1 cellular context compared by ENCODE assay signal in genomic region chr20:38337561-38338140, GRCh38.
A peak's percentile ranks its signal among the peaks of the same experiment; 100 is the strongest.
TF ChIP-seq lines count a peak whose summit lies in the region.

No MANE protein-coding gene starts in this region.

TF ChIP-seq in K562, 482 proteins besides CTCF, POLR2A, EP300 and RAD21 (continued from another document and continues in another):
- TF ChIP-seq UBTF (IDR thresholded peaks at IDR 0.05; ENCODE audit: borderline replicate concordance in 1 of 2, low read depth in 2 of 2, low read length in 2 of 2) (no peak), STAT6 (CRISPR knock-in tag; IDR thresholded peaks at IDR 0.05) (peak; percentile 44; the same call in 1 of the 2 replicates), NCOA4 (IDR thresholded peaks at IDR 0.05; ENCODE audit: partially characterized antibody) (no peak), ARHGAP35 (IDR thresholded peaks at IDR 0.05; ENCODE audit: partially characterized antibody) (no peak), NRF1 (conservative IDR thresholded peaks at IDR 0.05 in 1 of 2, IDR thresholded peaks at IDR 0.05 in 1 of 2) (no peak), PHF20 (IDR thresholded peaks at IDR 0.05; ENCODE audit: partially characterized antibody) (no peak), HCFC1 (IDR thresholded peaks at IDR 0.05; ENCODE audit: low read depth, low read length) (peak; percentile 43), LEF1 (IDR thresholded peaks at IDR 0.05) (no peak), SETDB1 (IDR thresholded peaks at IDR 0.05; ENCODE audit: low read length) (no peak), BACH1 (tag; IDR thresholded peaks at IDR 0.05) (no peak), ZNF644 (tag; IDR thresholded peaks at IDR 0.05; ENCODE audit: low read depth) (no peak), SPI1 (IDR thresholded peaks at IDR 0.05; ENCODE audit: borderline replicate concordance, low read depth, low read length) (no peak), EGR1 (conservative IDR thresholded peaks at IDR 0.05) (no peak), ZNF143 (CRISPR knock-in tag; IDR thresholded peaks at IDR 0.05) (0 out of 2 replicates have a peak, but pooled peaks have one; percentile 15), CC2D1A (IDR thresholded peaks at IDR 0.05) (peak; percentile 79), HEY1 (CRISPR knock-in tag; IDR thresholded peaks at IDR 0.05; ENCODE audit: borderline replicate concordance) (no peak), ZBTB17 (CRISPR knock-in tag; IDR thresholded peaks at IDR 0.05) (no peak), RUNX1 (IDR thresholded peaks at IDR 0.05; ENCODE audit: low read depth) (no peak), CHD4 (IDR thresholded peaks at IDR 0.05; ENCODE audit: insufficient read depth, insufficient replicate concordance, low read depth, low read length, poor library complexity, severe bottlenecking) (no peak), NFRKB (IDR thresholded peaks at IDR 0.05; ENCODE audit: low read depth) (no peak), SP2 (IDR thresholded peaks at IDR 0.05; ENCODE audit: extremely low read depth, low read depth, low read length, poor library complexity, severe bottlenecking) (no peak), NCOA2 (IDR thresholded peaks at IDR 0.05; ENCODE audit: partially characterized antibody in 2 of 2) (no peak), RBM22 (IDR thresholded peaks at IDR 0.05; ENCODE audit: low read depth, low read length, poor library complexity, severe bottlenecking) (no peak), ZNF766 (CRISPR knock-in tag; conservative IDR thresholded peaks at IDR 0.05) (no peak), HINFP (tag; conservative IDR thresholded peaks at IDR 0.05; ENCODE audit: low read depth) (no peak), RHOXF2B (CRISPR knock-in tag; conservative IDR thresholded peaks at IDR 0.05) (no peak), POLR2AphosphoS5 (IDR thresholded peaks at IDR 0.05; ENCODE audit: control insufficient read depth, insufficient read depth, low read depth, low read length) (no peak), JUN (IDR thresholded peaks at IDR 0.05; ENCODE audit: borderline replicate concordance, low read depth, low read length) (peak; percentile 51; the same call in 1 of the 2 replicates), JUN (CRISPR knock-in tag; IDR thresholded peaks at IDR 0.05; ENCODE audit: borderline replicate concordance) (no peak), SUPT5H (IDR thresholded peaks at IDR 0.05) (no peak), SMARCA4 (IDR thresholded peaks at IDR 0.05) (no peak), KLF1 (tag; IDR thresholded peaks at IDR 0.05) (no peak), ZNF408 (CRISPR knock-in tag; IDR thresholded peaks at IDR 0.05; ENCODE audit: low read depth) (no peak), RBM14 (IDR thresholded peaks at IDR 0.05; ENCODE audit: borderline replicate concordance, insufficient read depth, low read depth, low read length) (no peak), RCOR1 (IDR thresholded peaks at IDR 0.05; ENCODE audit: borderline replicate concordance in 1 of 2, low read depth in 2 of 2, low read length in 2 of 2) (peak in 1 of 2 experiments; percentile 65; a peak in 2 of 4 replicates), ZNF764 (CRISPR knock-in tag; IDR thresholded peaks at IDR 0.05; ENCODE audit: low read depth) (no peak), PTBP1 (IDR thresholded peaks at IDR 0.05; ENCODE audit: low read depth, low read length) (no peak), ZFP36 (IDR thresholded peaks at IDR 0.05; ENCODE audit: low read depth, low read length, partially characterized antibody) (peak; percentile 19), ELF4 (CRISPR knock-in tag; IDR thresholded peaks at IDR 0.05) (no peak), ZNF146 (CRISPR knock-in tag; IDR thresholded peaks at IDR 0.05; ENCODE audit: unreplicated experiment) (no peak), MCM3 (IDR thresholded peaks at IDR 0.05) (no peak), RBM39 (optimal IDR thresholded peaks at IDR 0.05; ENCODE audit: low read depth, low read length) (no peak), PHB (CRISPR knock-in tag; IDR thresholded peaks at IDR 0.05) (no peak), NFE2 (IDR thresholded peaks at IDR 0.05; ENCODE audit: low read depth) (no peak), RNF2 (IDR thresholded peaks at IDR 0.05) (no peak), TCF7 (IDR thresholded peaks at IDR 0.05; ENCODE audit: borderline replicate concordance) (no peak), NUFIP1 (IDR thresholded peaks at IDR 0.05; ENCODE audit: partially characterized antibody) (no peak), KLF16 (IDR thresholded peaks at IDR 0.05) (peak; percentile 56; the same call in 1 of the 2 replicates), ZNF583 (CRISPR knock-in tag; IDR thresholded peaks at IDR 0.05) (no peak), SIN3A (IDR thresholded peaks at IDR 0.05; ENCODE audit: borderline replicate concordance in 2 of 2, control insufficient read depth in 1 of 2, low read depth in 2 of 2, low read length in 2 of 2) (no peak)
- TF ChIP-seq, protein P1, sequence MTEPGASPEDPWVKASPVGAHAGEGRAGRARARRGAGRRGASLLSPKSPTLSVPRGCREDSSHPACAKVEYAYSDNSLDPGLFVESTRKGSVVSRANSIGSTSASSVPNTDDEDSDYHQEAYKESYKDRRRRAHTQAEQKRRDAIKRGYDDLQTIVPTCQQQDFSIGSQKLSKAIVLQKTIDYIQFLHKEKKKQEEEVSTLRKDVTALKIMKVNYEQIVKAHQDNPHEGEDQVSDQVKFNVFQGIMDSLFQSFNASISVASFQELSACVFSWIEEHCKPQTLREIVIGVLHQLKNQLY (CRISPR knock-in tag; conservative IDR thresholded peaks at IDR 0.05), result no peak
- TF ChIP-seq, protein P2, sequence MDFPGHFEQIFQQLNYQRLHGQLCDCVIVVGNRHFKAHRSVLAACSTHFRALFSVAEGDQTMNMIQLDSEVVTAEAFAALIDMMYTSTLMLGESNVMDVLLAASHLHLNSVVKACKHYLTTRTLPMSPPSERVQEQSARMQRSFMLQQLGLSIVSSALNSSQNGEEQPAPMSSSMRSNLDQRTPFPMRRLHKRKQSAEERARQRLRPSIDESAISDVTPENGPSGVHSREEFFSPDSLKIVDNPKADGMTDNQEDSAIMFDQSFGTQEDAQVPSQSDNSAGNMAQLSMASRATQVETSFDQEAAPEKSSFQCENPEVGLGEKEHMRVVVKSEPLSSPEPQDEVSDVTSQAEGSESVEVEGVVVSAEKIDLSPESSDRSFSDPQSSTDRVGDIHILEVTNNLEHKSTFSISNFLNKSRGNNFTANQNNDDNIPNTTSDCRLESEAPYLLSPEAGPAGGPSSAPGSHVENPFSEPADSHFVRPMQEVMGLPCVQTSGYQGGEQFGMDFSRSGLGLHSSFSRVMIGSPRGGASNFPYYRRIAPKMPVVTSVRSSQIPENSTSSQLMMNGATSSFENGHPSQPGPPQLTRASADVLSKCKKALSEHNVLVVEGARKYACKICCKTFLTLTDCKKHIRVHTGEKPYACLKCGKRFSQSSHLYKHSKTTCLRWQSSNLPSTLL (IDR thresholded peaks at IDR 0.05), result no peak
- TF ChIP-seq, protein P3, sequence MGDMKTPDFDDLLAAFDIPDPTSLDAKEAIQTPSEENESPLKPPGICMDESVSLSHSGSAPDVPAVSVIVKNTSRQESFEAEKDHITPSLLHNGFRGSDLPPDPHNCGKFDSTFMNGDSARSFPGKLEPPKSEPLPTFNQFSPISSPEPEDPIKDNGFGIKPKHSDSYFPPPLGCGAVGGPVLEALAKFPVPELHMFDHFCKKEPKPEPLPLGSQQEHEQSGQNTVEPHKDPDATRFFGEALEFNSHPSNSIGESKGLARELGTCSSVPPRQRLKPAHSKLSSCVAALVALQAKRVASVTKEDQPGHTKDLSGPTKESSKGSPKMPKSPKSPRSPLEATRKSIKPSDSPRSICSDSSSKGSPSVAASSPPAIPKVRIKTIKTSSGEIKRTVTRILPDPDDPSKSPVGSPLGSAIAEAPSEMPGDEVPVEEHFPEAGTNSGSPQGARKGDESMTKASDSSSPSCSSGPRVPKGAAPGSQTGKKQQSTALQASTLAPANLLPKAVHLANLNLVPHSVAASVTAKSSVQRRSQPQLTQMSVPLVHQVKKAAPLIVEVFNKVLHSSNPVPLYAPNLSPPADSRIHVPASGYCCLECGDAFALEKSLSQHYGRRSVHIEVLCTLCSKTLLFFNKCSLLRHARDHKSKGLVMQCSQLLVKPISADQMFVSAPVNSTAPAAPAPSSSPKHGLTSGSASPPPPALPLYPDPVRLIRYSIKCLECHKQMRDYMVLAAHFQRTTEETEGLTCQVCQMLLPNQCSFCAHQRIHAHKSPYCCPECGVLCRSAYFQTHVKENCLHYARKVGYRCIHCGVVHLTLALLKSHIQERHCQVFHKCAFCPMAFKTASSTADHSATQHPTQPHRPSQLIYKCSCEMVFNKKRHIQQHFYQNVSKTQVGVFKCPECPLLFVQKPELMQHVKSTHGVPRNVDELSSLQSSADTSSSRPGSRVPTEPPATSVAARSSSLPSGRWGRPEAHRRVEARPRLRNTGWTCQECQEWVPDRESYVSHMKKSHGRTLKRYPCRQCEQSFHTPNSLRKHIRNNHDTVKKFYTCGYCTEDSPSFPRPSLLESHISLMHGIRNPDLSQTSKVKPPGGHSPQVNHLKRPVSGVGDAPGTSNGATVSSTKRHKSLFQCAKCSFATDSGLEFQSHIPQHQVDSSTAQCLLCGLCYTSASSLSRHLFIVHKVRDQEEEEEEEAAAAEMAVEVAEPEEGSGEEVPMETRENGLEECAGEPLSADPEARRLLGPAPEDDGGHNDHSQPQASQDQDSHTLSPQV (IDR thresholded peaks at IDR 0.05), result no peak
- TF ChIP-seq, protein P4, sequence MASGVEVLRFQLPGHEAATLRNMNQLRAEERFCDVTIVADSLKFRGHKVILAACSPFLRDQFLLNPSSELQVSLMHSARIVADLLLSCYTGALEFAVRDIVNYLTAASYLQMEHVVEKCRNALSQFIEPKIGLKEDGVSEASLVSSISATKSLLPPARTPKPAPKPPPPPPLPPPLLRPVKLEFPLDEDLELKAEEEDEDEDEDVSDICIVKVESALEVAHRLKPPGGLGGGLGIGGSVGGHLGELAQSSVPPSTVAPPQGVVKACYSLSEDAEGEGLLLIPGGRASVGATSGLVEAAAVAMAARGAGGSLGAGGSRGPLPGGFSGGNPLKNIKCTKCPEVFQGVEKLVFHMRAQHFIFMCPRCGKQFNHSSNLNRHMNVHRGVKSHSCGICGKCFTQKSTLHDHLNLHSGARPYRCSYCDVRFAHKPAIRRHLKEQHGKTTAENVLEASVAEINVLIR (CRISPR knock-in tag; IDR thresholded peaks at IDR 0.05), result no peak
- TF ChIP-seq, protein P5, sequence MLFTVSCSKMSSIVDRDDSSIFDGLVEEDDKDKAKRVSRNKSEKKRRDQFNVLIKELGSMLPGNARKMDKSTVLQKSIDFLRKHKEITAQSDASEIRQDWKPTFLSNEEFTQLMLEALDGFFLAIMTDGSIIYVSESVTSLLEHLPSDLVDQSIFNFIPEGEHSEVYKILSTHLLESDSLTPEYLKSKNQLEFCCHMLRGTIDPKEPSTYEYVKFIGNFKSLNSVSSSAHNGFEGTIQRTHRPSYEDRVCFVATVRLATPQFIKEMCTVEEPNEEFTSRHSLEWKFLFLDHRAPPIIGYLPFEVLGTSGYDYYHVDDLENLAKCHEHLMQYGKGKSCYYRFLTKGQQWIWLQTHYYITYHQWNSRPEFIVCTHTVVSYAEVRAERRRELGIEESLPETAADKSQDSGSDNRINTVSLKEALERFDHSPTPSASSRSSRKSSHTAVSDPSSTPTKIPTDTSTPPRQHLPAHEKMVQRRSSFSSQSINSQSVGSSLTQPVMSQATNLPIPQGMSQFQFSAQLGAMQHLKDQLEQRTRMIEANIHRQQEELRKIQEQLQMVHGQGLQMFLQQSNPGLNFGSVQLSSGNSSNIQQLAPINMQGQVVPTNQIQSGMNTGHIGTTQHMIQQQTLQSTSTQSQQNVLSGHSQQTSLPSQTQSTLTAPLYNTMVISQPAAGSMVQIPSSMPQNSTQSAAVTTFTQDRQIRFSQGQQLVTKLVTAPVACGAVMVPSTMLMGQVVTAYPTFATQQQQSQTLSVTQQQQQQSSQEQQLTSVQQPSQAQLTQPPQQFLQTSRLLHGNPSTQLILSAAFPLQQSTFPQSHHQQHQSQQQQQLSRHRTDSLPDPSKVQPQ (CRISPR knock-in tag; IDR thresholded peaks at IDR 0.05; ENCODE audit: borderline replicate concordance), result no peak
